Comparison of ENCODE assay signal across 1 cellular context in genomic region chr2:236402016-236402784, GRCh38.
TF ChIP-seq lines count a peak whose summit lies in the region.

No MANE protein-coding gene starts in this region.

TF ChIP-seq in GM23338, 12 proteins besides CTCF, POLR2A, EP300 and RAD21 (continued from another document):
- TF ChIP-seq ZNF462 (CRISPR knock-in tag; IDR thresholded peaks at IDR 0.05) (no peak), REST (IDR thresholded peaks at IDR 0.05; ENCODE audit: unreplicated experiment) (no peak)
